ENCODE assay signal across 2 cellular contexts in the genomic region with DNA sequence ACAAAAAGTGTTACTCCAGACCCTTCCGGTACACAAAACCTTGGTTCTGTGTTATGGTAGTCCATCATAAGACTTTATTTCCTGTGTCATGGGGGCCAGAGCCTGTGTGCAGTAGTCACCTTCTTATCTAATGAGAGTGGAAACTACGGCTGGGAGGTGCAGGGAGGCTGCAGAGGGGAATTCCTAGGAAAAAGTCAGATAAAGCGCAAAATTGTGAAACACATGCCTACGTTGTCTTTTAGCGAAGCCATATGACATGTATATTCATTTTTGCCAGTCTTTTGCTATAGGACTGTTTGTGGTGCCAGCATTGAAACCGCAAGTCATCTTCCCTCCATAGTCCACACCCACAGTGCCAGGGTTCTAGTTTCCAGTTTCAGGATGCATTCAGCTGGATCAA.
TF ChIP-seq lines count a peak whose summit lies in the region.

No MANE protein-coding gene starts in this region.

TF ChIP-seq in A549, 52 proteins besides CTCF, POLR2A, EP300 and RAD21 (continued from another document):
- peak; percentile 68 for TF ChIP-seq NFE2L2 (conservative IDR thresholded peaks at IDR 0.05; ENCODE audit: low read length)

TF ChIP-seq in K562, 482 proteins besides CTCF, POLR2A, EP300 and RAD21 (continued from another document):
- TF ChIP-seq ZNF76 (CRISPR knock-in tag; IDR thresholded peaks at IDR 0.05; ENCODE audit: borderline replicate concordance) (peak; percentile 15; the same call in 1 of the 2 replicates), ZNF766 (CRISPR knock-in tag; conservative IDR thresholded peaks at IDR 0.05) (no peak; the same call in 1 of the 2 replicates), FOXK2 (conservative IDR thresholded peaks at IDR 0.05 in 1 of 2, IDR thresholded peaks at IDR 0.05 in 1 of 2; ENCODE audit: low read depth in 2 of 2) (no peak), NFE2L1 (tag; IDR thresholded peaks at IDR 0.05; ENCODE audit: borderline replicate concordance, low read depth) (peak; percentile 21; the same call in 1 of the 2 replicates), RFX7 (CRISPR knock-in tag; IDR thresholded peaks at IDR 0.05) (no peak), NR2C2 (CRISPR knock-in tag; IDR thresholded peaks at IDR 0.05) (no peak), NR2C2 (tag; IDR thresholded peaks at IDR 0.05) (peak; percentile 69), CXXC5 (CRISPR knock-in tag; IDR thresholded peaks at IDR 0.05) (peak; percentile 60), ZNF707 (CRISPR knock-in tag; conservative IDR thresholded peaks at IDR 0.05) (no peak), CEBPG (CRISPR knock-in tag; IDR thresholded peaks at IDR 0.05) (no peak), CEBPG (tag; conservative IDR thresholded peaks at IDR 0.05 in 1 of 2, IDR thresholded peaks at IDR 0.05 in 1 of 2) (peak in 1 of 2 experiments; percentile 88; a peak in 2 of 4 replicates), ARID1B (IDR thresholded peaks at IDR 0.05) (0 out of 2 replicates have a peak, but pooled peaks have one; percentile 49), GTF2A2 (tag; IDR thresholded peaks at IDR 0.05) (peak; percentile 27; the same call in 1 of the 2 replicates), OTX1 (CRISPR knock-in tag; IDR thresholded peaks at IDR 0.05) (0 out of 2 replicates have a peak, but pooled peaks have one; percentile 37), SMAD4 (CRISPR knock-in tag; conservative IDR thresholded peaks at IDR 0.05) (0 out of 2 replicates have a peak, but pooled peaks have one; percentile 34), ZNF445 (CRISPR knock-in tag; IDR thresholded peaks at IDR 0.05; ENCODE audit: low read depth) (no peak), BRD4 (IDR thresholded peaks at IDR 0.05) (no peak), MAFF (IDR thresholded peaks at IDR 0.05; ENCODE audit: low read length) (peak; percentile 10; the same call in 1 of the 2 replicates), JUND (IDR thresholded peaks at IDR 0.05; ENCODE audit: borderline replicate concordance, low read depth, low read length) (peak; percentile 42; the same call in 1 of the 2 replicates), JUND (tag; IDR thresholded peaks at IDR 0.05; ENCODE audit: borderline replicate concordance, low read depth, low read length) (peak; percentile 58; the same call in 2 of the 3 replicates), BACH1 (tag; IDR thresholded peaks at IDR 0.05) (peak; percentile 62; the same call in 1 of the 2 replicates), SMARCC2 (IDR thresholded peaks at IDR 0.05; ENCODE audit: low read depth) (peak; percentile 40; the same call in 1 of the 2 replicates), L3MBTL2 (IDR thresholded peaks at IDR 0.05) (peak; percentile 66), PRPF4 (IDR thresholded peaks at IDR 0.05; ENCODE audit: insufficient read depth, low read depth, low read length, poor library complexity, severe bottlenecking) (no peak), MAFG (tag; conservative IDR thresholded peaks at IDR 0.05) (peak; percentile 81), ZNF316 (IDR thresholded peaks at IDR 0.05) (peak; percentile 65), DMBX1 (CRISPR knock-in tag; IDR thresholded peaks at IDR 0.05; ENCODE audit: borderline replicate concordance) (0 out of 2 replicates have a peak, but pooled peaks have one; percentile 39), RCOR1 (IDR thresholded peaks at IDR 0.05; ENCODE audit: borderline replicate concordance in 1 of 2, low read depth in 2 of 2, low read length in 2 of 2) (0 out of 4 replicates have a peak, but pooled peaks of 1 of the 2 experiments have one; percentile 19), SMARCA4 (IDR thresholded peaks at IDR 0.05) (peak; percentile 60), HINFP (tag; conservative IDR thresholded peaks at IDR 0.05; ENCODE audit: low read depth) (0 out of 2 replicates have a peak, but pooled peaks have one; percentile 20), EP400 (IDR thresholded peaks at IDR 0.05) (no peak), C11orf30 (IDR thresholded peaks at IDR 0.05; ENCODE audit: low read depth) (peak; percentile 56), FOSL1 (tag; conservative IDR thresholded peaks at IDR 0.05) (peak; percentile 52), CEBPB (tag; IDR thresholded peaks at IDR 0.05) (peak; percentile 89), ZNF589 (CRISPR knock-in tag; IDR thresholded peaks at IDR 0.05; ENCODE audit: low read depth) (peak; percentile 53; the same call in 1 of the 2 replicates), NR4A1 (CRISPR knock-in tag; IDR thresholded peaks at IDR 0.05) (no peak), NR4A1 (tag; IDR thresholded peaks at IDR 0.05) (peak; percentile 37; the same call in 1 of the 2 replicates), DPF2 (IDR thresholded peaks at IDR 0.05) (peak; percentile 60; the same call in 1 of the 2 replicates), NFE2 (IDR thresholded peaks at IDR 0.05; ENCODE audit: low read depth) (peak; percentile 68)
- TF ChIP-seq, protein P1, sequence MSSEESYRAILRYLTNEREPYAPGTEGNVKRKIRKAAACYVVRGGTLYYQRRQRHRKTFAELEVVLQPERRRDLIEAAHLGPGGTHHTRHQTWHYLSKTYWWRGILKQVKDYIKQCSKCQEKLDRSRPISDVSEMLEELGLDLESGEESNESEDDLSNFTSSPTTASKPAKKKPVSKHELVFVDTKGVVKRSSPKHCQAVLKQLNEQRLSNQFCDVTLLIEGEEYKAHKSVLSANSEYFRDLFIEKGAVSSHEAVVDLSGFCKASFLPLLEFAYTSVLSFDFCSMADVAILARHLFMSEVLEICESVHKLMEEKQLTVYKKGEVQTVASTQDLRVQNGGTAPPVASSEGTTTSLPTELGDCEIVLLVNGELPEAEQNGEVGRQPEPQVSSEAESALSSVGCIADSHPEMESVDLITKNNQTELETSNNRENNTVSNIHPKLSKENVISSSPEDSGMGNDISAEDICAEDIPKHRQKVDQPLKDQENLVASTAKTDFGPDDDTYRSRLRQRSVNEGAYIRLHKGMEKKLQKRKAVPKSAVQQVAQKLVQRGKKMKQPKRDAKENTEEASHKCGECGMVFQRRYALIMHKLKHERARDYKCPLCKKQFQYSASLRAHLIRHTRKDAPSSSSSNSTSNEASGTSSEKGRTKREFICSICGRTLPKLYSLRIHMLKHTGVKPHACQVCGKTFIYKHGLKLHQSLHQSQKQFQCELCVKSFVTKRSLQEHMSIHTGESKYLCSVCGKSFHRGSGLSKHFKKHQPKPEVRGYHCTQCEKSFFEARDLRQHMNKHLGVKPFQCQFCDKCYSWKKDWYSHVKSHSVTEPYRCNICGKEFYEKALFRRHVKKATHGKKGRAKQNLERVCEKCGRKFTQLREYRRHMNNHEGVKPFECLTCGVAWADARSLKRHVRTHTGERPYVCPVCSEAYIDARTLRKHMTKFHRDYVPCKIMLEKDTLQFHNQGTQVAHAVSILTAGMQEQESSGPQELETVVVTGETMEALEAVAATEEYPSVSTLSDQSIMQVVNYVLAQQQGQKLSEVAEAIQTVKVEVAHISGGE (CRISPR knock-in tag; IDR thresholded peaks at IDR 0.05) = peak in 1 of 3 experiments; percentile 67; a peak in 2 of 6 replicates
- TF ChIP-seq, protein P2, sequence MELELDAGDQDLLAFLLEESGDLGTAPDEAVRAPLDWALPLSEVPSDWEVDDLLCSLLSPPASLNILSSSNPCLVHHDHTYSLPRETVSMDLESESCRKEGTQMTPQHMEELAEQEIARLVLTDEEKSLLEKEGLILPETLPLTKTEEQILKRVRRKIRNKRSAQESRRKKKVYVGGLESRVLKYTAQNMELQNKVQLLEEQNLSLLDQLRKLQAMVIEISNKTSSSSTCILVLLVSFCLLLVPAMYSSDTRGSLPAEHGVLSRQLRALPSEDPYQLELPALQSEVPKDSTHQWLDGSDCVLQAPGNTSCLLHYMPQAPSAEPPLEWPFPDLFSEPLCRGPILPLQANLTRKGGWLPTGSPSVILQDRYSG (tag; conservative IDR thresholded peaks at IDR 0.05; ENCODE audit: low read depth) = peak; percentile 67
- TF ChIP-seq, protein P3, sequence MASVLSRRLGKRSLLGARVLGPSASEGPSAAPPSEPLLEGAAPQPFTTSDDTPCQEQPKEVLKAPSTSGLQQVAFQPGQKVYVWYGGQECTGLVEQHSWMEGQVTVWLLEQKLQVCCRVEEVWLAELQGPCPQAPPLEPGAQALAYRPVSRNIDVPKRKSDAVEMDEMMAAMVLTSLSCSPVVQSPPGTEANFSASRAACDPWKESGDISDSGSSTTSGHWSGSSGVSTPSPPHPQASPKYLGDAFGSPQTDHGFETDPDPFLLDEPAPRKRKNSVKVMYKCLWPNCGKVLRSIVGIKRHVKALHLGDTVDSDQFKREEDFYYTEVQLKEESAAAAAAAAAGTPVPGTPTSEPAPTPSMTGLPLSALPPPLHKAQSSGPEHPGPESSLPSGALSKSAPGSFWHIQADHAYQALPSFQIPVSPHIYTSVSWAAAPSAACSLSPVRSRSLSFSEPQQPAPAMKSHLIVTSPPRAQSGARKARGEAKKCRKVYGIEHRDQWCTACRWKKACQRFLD (CRISPR knock-in tag; IDR thresholded peaks at IDR 0.05) = peak; percentile 69
- TF ChIP-seq, protein P4, sequence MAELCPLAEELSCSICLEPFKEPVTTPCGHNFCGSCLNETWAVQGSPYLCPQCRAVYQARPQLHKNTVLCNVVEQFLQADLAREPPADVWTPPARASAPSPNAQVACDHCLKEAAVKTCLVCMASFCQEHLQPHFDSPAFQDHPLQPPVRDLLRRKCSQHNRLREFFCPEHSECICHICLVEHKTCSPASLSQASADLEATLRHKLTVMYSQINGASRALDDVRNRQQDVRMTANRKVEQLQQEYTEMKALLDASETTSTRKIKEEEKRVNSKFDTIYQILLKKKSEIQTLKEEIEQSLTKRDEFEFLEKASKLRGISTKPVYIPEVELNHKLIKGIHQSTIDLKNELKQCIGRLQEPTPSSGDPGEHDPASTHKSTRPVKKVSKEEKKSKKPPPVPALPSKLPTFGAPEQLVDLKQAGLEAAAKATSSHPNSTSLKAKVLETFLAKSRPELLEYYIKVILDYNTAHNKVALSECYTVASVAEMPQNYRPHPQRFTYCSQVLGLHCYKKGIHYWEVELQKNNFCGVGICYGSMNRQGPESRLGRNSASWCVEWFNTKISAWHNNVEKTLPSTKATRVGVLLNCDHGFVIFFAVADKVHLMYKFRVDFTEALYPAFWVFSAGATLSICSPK (IDR thresholded peaks at IDR 0.05; ENCODE audit: borderline replicate concordance) = no peak
- TF ChIP-seq, protein P5, sequence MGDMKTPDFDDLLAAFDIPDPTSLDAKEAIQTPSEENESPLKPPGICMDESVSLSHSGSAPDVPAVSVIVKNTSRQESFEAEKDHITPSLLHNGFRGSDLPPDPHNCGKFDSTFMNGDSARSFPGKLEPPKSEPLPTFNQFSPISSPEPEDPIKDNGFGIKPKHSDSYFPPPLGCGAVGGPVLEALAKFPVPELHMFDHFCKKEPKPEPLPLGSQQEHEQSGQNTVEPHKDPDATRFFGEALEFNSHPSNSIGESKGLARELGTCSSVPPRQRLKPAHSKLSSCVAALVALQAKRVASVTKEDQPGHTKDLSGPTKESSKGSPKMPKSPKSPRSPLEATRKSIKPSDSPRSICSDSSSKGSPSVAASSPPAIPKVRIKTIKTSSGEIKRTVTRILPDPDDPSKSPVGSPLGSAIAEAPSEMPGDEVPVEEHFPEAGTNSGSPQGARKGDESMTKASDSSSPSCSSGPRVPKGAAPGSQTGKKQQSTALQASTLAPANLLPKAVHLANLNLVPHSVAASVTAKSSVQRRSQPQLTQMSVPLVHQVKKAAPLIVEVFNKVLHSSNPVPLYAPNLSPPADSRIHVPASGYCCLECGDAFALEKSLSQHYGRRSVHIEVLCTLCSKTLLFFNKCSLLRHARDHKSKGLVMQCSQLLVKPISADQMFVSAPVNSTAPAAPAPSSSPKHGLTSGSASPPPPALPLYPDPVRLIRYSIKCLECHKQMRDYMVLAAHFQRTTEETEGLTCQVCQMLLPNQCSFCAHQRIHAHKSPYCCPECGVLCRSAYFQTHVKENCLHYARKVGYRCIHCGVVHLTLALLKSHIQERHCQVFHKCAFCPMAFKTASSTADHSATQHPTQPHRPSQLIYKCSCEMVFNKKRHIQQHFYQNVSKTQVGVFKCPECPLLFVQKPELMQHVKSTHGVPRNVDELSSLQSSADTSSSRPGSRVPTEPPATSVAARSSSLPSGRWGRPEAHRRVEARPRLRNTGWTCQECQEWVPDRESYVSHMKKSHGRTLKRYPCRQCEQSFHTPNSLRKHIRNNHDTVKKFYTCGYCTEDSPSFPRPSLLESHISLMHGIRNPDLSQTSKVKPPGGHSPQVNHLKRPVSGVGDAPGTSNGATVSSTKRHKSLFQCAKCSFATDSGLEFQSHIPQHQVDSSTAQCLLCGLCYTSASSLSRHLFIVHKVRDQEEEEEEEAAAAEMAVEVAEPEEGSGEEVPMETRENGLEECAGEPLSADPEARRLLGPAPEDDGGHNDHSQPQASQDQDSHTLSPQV (IDR thresholded peaks at IDR 0.05) = peak; percentile 80
